Comparison of ENCODE assay signal across 24 cellular contexts in genomic region chr17:14333506-14333905, GRCh38. TPM values are rescaled to one million over a fixed set of nuclear protein-coding genes. Genes with fewer than 3 reads are reported as not detected.
DNase-seq lines count a peak whose midpoint lies in the region; ATAC-seq and TF ChIP-seq lines count a peak whose summit lies in the region.
"Had no signal": no experiment of that assay in that cellular context is flagged by ENCODE, and none has a peak within 500 bp of the region (broad histone marks: within the 10 kb centered on the region; RNA-seq: fewer than 3 reads in every experiment).

No MANE protein-coding gene starts in this region.

- no peak for TF ChIP-seq RAD21 in liver (IDR thresholded peaks at IDR 0.05)

- H3K27ac Mint-ChIP-seq in T-helper 1 cell treated with Interleukin-12 subunit alpha and Interleukin-12 subunit beta and Interleukin-4 antibody, amounts not matched to agents 30 μg/mL and 1 μg/mL, for 36 hours: peak overlapping the region; percentile 72
- H3K27ac Mint-ChIP-seq in T-helper 17 cell: peak overlapping the region; percentile 82
- no peak overlapping the region for H3K27ac Mint-ChIP-seq in stimulated activated effector memory CD8-positive, alpha-beta T cell treated with anti-CD3 and anti-CD28 coated beads, Interleukin-12 subunit alpha, Interleukin-12 subunit beta, amount 100 ng/mL, for 72 hours
- H3K27ac Mint-ChIP-seq: HFFc6 had no signal

- H3K9ac ChIP-seq in BLaER1 (no peak overlapping the region), liver (ENCODE audit: low read depth in 1 of 2, low read length in 2 of 2) (no peak overlapping the region)
- H3K9ac ChIP-seq: SK-N-SH had no signal

- DNase-seq in T-helper 1 cell (no peak), T-helper 17 cell (no peak), mucosa of gallbladder (ENCODE audit: low spot score) (no peak)
- DNase-seq in stimulated activated effector memory CD8-positive, alpha-beta T cell treated with anti-CD3 and anti-CD28 coated beads, Interleukin-12 subunit alpha, Interleukin-12 subunit beta, amount 100 ng/mL, for 72 hours (ENCODE audit: low spot score in 2 of 2): no peak
- DNase-seq: AML-193; Calu3; CD8-positive, alpha-beta T cell; GF-D8; HFFc6; Karpas-422; NCI-H1436; NCI-H1930; NCI-H226; NCI-H524; NCI-H82; SHP77 treated with DMSO at 0.1 percent for 48 hours; SK-N-SH had no signal

- H3K9me3 ChIP-seq in BLaER1 (peaks cover 22% of the 10 kb centered on the region), T-helper 17 cell (ENCODE audit: control insufficient read depth, low read length, poor library complexity, severe bottlenecking) (no peaks in the 10 kb centered on the region), liver (ENCODE audit: control insufficient read depth in 4 of 4, low read length in 3 of 4) (no peaks in the 10 kb centered on the region)
- H3K9me3 ChIP-seq: SK-N-SH had no signal

- peak overlapping the region; percentile 80 for H3K4me2 ChIP-seq in BLaER1
- H3K4me2 ChIP-seq: SK-N-SH had no signal

- peaks cover 99% of the 10 kb centered on the region for H3K4me1 ChIP-seq in BLaER1
- H3K4me1 ChIP-seq in liver (ENCODE audit: control insufficient read depth in 4 of 4, insufficient read depth in 4 of 4, low read length in 3 of 4): peaks cover 8 to 52% (median 43%) of the 10 kb centered on the region in 4 donors

- ATAC-seq in T-helper 17 cell (no peak), HG02588 (IDR thresholded peaks at IDR 0.05; ENCODE audit: unreplicated experiment) (no peak)
- ATAC-seq in stimulated activated effector memory CD8-positive, alpha-beta T cell treated with anti-CD3 and anti-CD28 coated beads, Interleukin-12 subunit alpha, Interleukin-12 subunit beta, amount 100 ng/mL, for 72 hours: no peak
- ATAC-seq: CD8-positive, alpha-beta T cell had no signal

- H3K27ac ChIP-seq in BLaER1 (peak overlapping the region; percentile 62), liver (ENCODE audit: low read depth in 1 of 2, low read length in 2 of 2) (peak overlapping the region; percentile 25 to 55)
- H3K27ac ChIP-seq: 22Rv1, HL-60 had no signal

- WGBS in liver: 93% methylated on average over 7 of the region's 7 CpGs

- H3K36me3 Mint-ChIP-seq in T-helper 1 cell treated with Interleukin-12 subunit alpha and Interleukin-12 subunit beta and Interleukin-4 antibody, amounts not matched to agents 30 μg/mL and 1 μg/mL, for 36 hours (ENCODE audit: low read depth): peaks cover 34% of the 10 kb centered on the region
- H3K36me3 Mint-ChIP-seq in T-helper 17 cell (ENCODE audit: low read depth): peaks cover 4% of the 10 kb centered on the region
- H3K36me3 Mint-ChIP-seq in stimulated activated effector memory CD8-positive, alpha-beta T cell treated with anti-CD3 and anti-CD28 coated beads, Interleukin-12 subunit alpha, Interleukin-12 subunit beta, amount 100 ng/mL, for 72 hours: no peaks in the 10 kb centered on the region

- H3K27me3 ChIP-seq in BLaER1: no peaks in the 10 kb centered on the region
- no peaks in the 10 kb centered on the region for H3K27me3 ChIP-seq in liver (ENCODE audit: control insufficient read depth in 4 of 4, insufficient read depth in 4 of 4, low read length in 3 of 4)

- peaks cover 16% of the 10 kb centered on the region; the same call in 1 of the 2 replicates for H4K20me1 ChIP-seq in BLaER1

- no peaks in the 10 kb centered on the region for H3K27me3 Mint-ChIP-seq in T-helper 1 cell treated with Interleukin-12 subunit alpha and Interleukin-12 subunit beta and Interleukin-4 antibody, amounts not matched to agents 30 μg/mL and 1 μg/mL, for 36 hours (ENCODE audit: low read depth)
- no peaks in the 10 kb centered on the region for H3K27me3 Mint-ChIP-seq in T-helper 17 cell

- no peak overlapping the region for H3K4me3 Mint-ChIP-seq in T-helper 1 cell treated with Interleukin-12 subunit alpha and Interleukin-12 subunit beta and Interleukin-4 antibody, amounts not matched to agents 30 μg/mL and 1 μg/mL, for 36 hours
- H3K4me3 Mint-ChIP-seq in T-helper 17 cell: peak overlapping the region; percentile 36
- no peak overlapping the region for H3K4me3 Mint-ChIP-seq in stimulated activated effector memory CD8-positive, alpha-beta T cell treated with anti-CD3 and anti-CD28 coated beads, Interleukin-12 subunit alpha, Interleukin-12 subunit beta, amount 100 ng/mL, for 72 hours
- H3K4me3 Mint-ChIP-seq: CD8-positive, alpha-beta T cell; HFFc6; IgD-negative memory B cell had no signal

- no peak for TF ChIP-seq CTCF in liver (IDR thresholded peaks at IDR 0.05; ENCODE audit: low read depth, low read length, missing input control)

- peaks cover 45% of the 10 kb centered on the region for H3K36me3 ChIP-seq in BLaER1
- no peaks in the 10 kb centered on the region for H3K36me3 ChIP-seq in liver (ENCODE audit: control insufficient read depth in 4 of 4, insufficient read depth in 3 of 4, low read depth in 1 of 4, low read length in 3 of 4)

- no peak overlapping the region for H3K4me3 ChIP-seq in BLaER1
- no peak overlapping the region for H3K4me3 ChIP-seq in liver (ENCODE audit: low read depth in 1 of 3, low read length in 3 of 3)

- H3K4me1 Mint-ChIP-seq in T-helper 1 cell treated with Interleukin-12 subunit alpha and Interleukin-12 subunit beta and Interleukin-4 antibody, amounts not matched to agents 30 μg/mL and 1 μg/mL, for 36 hours (ENCODE audit: low read depth): peaks cover 73% of the 10 kb centered on the region
- peaks cover 63% of the 10 kb centered on the region for H3K4me1 Mint-ChIP-seq in T-helper 17 cell
- peaks cover 78% of the 10 kb centered on the region for H3K4me1 Mint-ChIP-seq in stimulated activated effector memory CD8-positive, alpha-beta T cell treated with anti-CD3 and anti-CD28 coated beads, Interleukin-12 subunit alpha, Interleukin-12 subunit beta, amount 100 ng/mL, for 72 hours

- H3K9me3 Mint-ChIP-seq in T-helper 1 cell treated with Interleukin-12 subunit alpha and Interleukin-12 subunit beta and Interleukin-4 antibody, amounts not matched to agents 30 μg/mL and 1 μg/mL, for 36 hours: no peaks in the 10 kb centered on the region
- no peaks in the 10 kb centered on the region for H3K9me3 Mint-ChIP-seq in stimulated activated effector memory CD8-positive, alpha-beta T cell treated with anti-CD3 and anti-CD28 coated beads, Interleukin-12 subunit alpha, Interleukin-12 subunit beta, amount 100 ng/mL, for 72 hours
- H3K9me3 Mint-ChIP-seq: CD8-positive, alpha-beta T cell; HFFc6; IgD-negative memory B cell had no signal

TF ChIP-seq in liver, 16 proteins besides CTCF, POLR2A, EP300 and RAD21:
- TF ChIP-seq, protein P1, sequence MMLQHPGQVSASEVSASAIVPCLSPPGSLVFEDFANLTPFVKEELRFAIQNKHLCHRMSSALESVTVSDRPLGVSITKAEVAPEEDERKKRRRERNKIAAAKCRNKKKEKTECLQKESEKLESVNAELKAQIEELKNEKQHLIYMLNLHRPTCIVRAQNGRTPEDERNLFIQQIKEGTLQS (IDR thresholded peaks at IDR 0.05): no peak
- TF ChIP-seq, protein P2, sequence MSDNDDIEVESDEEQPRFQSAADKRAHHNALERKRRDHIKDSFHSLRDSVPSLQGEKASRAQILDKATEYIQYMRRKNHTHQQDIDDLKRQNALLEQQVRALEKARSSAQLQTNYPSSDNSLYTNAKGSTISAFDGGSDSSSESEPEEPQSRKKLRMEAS (IDR thresholded peaks at IDR 0.05): no peak
- TF ChIP-seq, protein P3, sequence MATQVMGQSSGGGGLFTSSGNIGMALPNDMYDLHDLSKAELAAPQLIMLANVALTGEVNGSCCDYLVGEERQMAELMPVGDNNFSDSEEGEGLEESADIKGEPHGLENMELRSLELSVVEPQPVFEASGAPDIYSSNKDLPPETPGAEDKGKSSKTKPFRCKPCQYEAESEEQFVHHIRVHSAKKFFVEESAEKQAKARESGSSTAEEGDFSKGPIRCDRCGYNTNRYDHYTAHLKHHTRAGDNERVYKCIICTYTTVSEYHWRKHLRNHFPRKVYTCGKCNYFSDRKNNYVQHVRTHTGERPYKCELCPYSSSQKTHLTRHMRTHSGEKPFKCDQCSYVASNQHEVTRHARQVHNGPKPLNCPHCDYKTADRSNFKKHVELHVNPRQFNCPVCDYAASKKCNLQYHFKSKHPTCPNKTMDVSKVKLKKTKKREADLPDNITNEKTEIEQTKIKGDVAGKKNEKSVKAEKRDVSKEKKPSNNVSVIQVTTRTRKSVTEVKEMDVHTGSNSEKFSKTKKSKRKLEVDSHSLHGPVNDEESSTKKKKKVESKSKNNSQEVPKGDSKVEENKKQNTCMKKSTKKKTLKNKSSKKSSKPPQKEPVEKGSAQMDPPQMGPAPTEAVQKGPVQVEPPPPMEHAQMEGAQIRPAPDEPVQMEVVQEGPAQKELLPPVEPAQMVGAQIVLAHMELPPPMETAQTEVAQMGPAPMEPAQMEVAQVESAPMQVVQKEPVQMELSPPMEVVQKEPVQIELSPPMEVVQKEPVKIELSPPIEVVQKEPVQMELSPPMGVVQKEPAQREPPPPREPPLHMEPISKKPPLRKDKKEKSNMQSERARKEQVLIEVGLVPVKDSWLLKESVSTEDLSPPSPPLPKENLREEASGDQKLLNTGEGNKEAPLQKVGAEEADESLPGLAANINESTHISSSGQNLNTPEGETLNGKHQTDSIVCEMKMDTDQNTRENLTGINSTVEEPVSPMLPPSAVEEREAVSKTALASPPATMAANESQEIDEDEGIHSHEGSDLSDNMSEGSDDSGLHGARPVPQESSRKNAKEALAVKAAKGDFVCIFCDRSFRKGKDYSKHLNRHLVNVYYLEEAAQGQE (IDR thresholded peaks at IDR 0.05): no peak
- TF ChIP-seq HNF4G (IDR thresholded peaks at IDR 0.05) (no peak), GABPA (IDR thresholded peaks at IDR 0.05 in 1 of 2, conservative IDR thresholded peaks at IDR 0.05 in 1 of 2) (no peak), HNF4A (conservative IDR thresholded peaks at IDR 0.05) (no peak), EGR1 (IDR thresholded peaks at IDR 0.05; ENCODE audit: low read depth in 2 of 2) (no peak), FOXA2 (IDR thresholded peaks at IDR 0.05) (no peak), FOXA1 (IDR thresholded peaks at IDR 0.05) (no peak), NR2F2 (IDR thresholded peaks at IDR 0.05) (no peak), RXRA (IDR thresholded peaks at IDR 0.05) (no peak), YY1 (IDR thresholded peaks at IDR 0.05) (no peak)

RNA-seq across cellular contexts. Expression of gene HS3ST3B1, which starts 32.6 kb away (rescaled TPM):
- total RNA-seq in T-helper 17 cell (10 to 100 TPM; 13.5 to 15.4 TPM), liver (10 to 100 TPM; 26.9 to 33.5 TPM), mucosa of gallbladder (4.0 TPM)
- polyA plus RNA-seq in liver: 10 to 100 TPM; 11.9 to 17.8 TPM
